In the genomic region with DNA sequence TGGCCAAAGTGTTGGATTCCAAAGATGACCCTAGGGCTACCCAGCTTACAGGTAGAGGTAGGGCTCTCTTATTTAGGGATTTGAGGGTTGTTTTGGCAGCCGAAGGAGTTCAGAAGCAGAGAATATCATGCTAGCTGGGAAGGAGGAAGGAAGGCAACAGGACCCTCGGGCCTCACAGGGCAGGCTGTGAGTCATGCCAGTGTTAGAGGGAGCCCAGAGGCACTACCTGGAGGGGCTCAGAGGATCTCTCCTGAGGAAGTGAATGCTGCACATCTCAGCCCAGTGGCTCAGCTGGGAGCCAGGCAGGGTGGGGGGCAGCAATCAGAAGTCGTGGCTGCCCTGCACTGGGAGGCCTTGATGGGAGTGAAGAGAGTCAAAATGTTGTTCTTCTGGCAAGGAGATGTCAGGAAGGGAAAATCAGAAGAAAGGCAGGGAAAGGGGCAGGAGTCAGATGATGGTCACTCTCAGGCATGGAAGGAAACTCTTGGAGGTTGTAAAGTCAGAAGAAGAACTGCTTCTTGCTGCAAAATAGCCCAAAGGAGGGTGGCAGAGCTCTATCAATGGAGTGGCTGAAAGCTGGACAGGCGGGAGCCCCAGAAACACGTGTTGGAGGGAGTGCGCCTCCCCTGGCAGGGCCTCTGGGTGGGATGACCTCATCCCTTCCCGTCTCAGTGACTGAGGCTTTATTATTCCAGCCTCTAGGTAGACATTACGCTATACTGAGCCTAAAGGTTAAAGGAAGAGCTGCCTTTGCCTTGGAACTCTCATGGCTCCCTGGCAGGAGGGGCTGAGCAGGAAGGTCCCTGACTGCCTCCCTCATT, we compare ENCODE assay signal across 1 cellular context.
TF ChIP-seq lines count a peak whose summit lies in the region.

No MANE protein-coding gene starts in this region.

TF ChIP-seq in IMR-90, 13 proteins besides CTCF, POLR2A, EP300 and RAD21:
- no peak for TF ChIP-seq MAZ (IDR thresholded peaks at IDR 0.05; ENCODE audit: borderline replicate concordance, low read depth, low read length)
- no peak for TF ChIP-seq CHD1 (IDR thresholded peaks at IDR 0.05; ENCODE audit: low read depth, low read length)
- TF ChIP-seq MAFK (IDR thresholded peaks at IDR 0.05; ENCODE audit: low read depth, low read length), result no peak
- no peak for TF ChIP-seq CEBPB (IDR thresholded peaks at IDR 0.05; ENCODE audit: low read depth, low read length)
- TF ChIP-seq, protein P1, sequence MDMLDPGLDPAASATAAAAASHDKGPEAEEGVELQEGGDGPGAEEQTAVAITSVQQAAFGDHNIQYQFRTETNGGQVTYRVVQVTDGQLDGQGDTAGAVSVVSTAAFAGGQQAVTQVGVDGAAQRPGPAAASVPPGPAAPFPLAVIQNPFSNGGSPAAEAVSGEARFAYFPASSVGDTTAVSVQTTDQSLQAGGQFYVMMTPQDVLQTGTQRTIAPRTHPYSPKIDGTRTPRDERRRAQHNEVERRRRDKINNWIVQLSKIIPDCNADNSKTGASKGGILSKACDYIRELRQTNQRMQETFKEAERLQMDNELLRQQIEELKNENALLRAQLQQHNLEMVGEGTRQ (IDR thresholded peaks at IDR 0.05; ENCODE audit: low read depth, low read length), result no peak; the same call in 1 of the 2 replicates
- TF ChIP-seq NFE2L2 (IDR thresholded peaks at IDR 0.05; ENCODE audit: low read depth, low read length), result no peak
- no peak for TF ChIP-seq RFX5 (IDR thresholded peaks at IDR 0.05; ENCODE audit: low read depth, low read length)
- TF ChIP-seq RCOR1 (IDR thresholded peaks at IDR 0.05; ENCODE audit: insufficient replicate concordance, low read length), result no peak
- TF ChIP-seq SMC3 (IDR thresholded peaks at IDR 0.05; ENCODE audit: low read depth, low read length), result no peak
- TF ChIP-seq BHLHE40 (IDR thresholded peaks at IDR 0.05; ENCODE audit: low read depth, low read length), result no peak
- no peak for TF ChIP-seq FOS (IDR thresholded peaks at IDR 0.05; ENCODE audit: low read depth, low read length)
- TF ChIP-seq ELK1 (IDR thresholded peaks at IDR 0.05; ENCODE audit: borderline replicate concordance, low read depth, low read length), result no peak
- no peak for TF ChIP-seq MXI1 (IDR thresholded peaks at IDR 0.05; ENCODE audit: borderline replicate concordance, low read depth, low read length)
